Comparison of ENCODE assay signal across 1 cellular context in the genomic region with DNA sequence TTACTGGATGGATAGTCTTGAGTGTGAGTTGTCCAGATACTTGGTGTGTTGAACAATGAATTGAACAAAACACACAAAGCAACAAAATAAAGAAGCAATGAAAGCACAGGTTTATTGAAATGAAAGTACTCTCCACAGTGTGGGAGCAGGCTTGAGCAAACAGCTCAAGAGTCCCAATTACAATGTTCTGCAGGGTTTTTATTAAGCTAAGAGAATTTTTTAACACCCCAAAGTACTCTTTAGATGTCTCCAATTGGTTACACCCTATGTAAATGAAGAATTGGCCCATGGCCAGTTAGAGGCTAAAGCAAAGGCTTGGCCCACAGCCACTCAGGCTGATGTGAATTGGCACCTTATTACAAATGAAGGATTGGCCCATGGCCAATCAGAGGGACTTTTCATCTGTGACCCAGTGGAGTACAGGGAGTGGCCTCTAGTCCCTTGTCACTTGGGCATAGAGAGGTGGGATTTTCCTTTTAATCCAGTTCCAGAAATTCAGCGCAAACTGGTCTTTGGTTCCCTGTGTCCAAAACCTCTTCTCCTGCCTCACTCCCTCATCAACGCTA.
TF ChIP-seq lines count a peak whose summit lies in the region.

No MANE protein-coding gene starts in this region.

TF ChIP-seq in GM23338, 12 proteins besides CTCF, POLR2A, EP300 and RAD21 (continued from another document):
- TF ChIP-seq, protein P1, sequence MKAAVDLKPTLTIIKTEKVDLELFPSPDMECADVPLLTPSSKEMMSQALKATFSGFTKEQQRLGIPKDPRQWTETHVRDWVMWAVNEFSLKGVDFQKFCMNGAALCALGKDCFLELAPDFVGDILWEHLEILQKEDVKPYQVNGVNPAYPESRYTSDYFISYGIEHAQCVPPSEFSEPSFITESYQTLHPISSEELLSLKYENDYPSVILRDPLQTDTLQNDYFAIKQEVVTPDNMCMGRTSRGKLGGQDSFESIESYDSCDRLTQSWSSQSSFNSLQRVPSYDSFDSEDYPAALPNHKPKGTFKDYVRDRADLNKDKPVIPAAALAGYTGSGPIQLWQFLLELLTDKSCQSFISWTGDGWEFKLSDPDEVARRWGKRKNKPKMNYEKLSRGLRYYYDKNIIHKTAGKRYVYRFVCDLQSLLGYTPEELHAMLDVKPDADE (IDR thresholded peaks at IDR 0.05), result no peak
- TF ChIP-seq ZNF462 (CRISPR knock-in tag; IDR thresholded peaks at IDR 0.05) (no peak), EZH2 (IDR thresholded peaks at IDR 0.05; ENCODE audit: low read depth, unreplicated experiment) (no peak), EZH2phosphoT487 (IDR thresholded peaks at IDR 0.05; ENCODE audit: unreplicated experiment) (no peak)
